19 cellular contexts compared by ENCODE assay signal in the genomic region with DNA sequence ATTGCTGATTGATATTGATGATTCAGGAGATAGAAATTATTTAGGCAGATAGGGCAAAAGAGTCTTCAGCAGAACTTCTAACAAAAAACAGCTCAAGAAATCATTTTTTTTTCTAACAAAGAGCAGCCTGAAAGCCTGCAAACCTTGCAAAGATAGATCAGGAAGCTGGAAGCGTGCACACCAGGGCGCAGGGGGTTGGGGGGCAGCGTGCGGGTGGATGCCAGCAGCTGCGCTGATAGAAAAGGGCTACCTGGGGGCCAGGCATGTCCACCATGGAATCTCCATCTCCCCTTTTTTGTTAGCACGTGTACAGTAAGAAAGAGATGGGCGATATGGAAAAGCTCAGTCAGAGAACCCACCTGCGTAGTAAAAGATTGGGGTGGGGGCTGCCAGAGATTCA. TPM values are rescaled to one million over a fixed set of nuclear protein-coding genes. Genes with fewer than 3 reads are reported as not detected.
DNase-seq lines count a peak whose midpoint lies in the region; ATAC-seq and TF ChIP-seq lines count a peak whose summit lies in the region.
"Had no signal": no experiment of that assay in that cellular context is flagged by ENCODE, and none has a peak within 500 bp of the region (broad histone marks: within the 10 kb centered on the region; RNA-seq: fewer than 3 reads in every experiment).

No MANE protein-coding gene starts in this region.

- H2AFZ ChIP-seq in OCI-LY7 (ENCODE audit: low read length) (no peak overlapping the region), osteoblast (ENCODE audit: low read length) (no peak overlapping the region)
- H2AFZ ChIP-seq: GM23338 had no signal

- H3K9me3 ChIP-seq in OCI-LY7 (ENCODE audit: low read length) (no peaks in the 10 kb centered on the region), osteoblast (ENCODE audit: low read depth, low read length) (no peaks in the 10 kb centered on the region)
- H3K9me3 ChIP-seq: Caco-2 had no signal

- H3K79me2 ChIP-seq in OCI-LY7 (ENCODE audit: insufficient read depth, low read depth, low read length) (no peaks in the 10 kb centered on the region), osteoblast (ENCODE audit: insufficient read depth, low read length) (no peaks in the 10 kb centered on the region)

- H3K9me2 ChIP-seq in OCI-LY7 (ENCODE audit: insufficient read depth, low read length) = no peaks in the 10 kb centered on the region

- H3K27ac ChIP-seq in OCI-LY7 (ENCODE audit: low read depth, low read length, poor library complexity, severe bottlenecking) (peak overlapping the region; percentile 81), osteoblast (ENCODE audit: low read depth, low read length) (no peak overlapping the region)
- H3K27ac ChIP-seq: BLaER1, C4-2B had no signal

- H4K20me1 ChIP-seq in OCI-LY7 (ENCODE audit: insufficient read depth, low read length) = no peaks in the 10 kb centered on the region
- H4K20me1 ChIP-seq in osteoblast (ENCODE audit: insufficient read depth, low read length) = no peaks in the 10 kb centered on the region
- H4K20me1 ChIP-seq: BLaER1 had no signal

- H3K4me3 Mint-ChIP-seq in WTC11 = 0 out of 2 replicates have a peak overlapping the region, but pooled peaks have one; percentile 27
- peak overlapping the region in 2 of 3 experiments; percentile 23 to 75 for H3K4me3 Mint-ChIP-seq in nephron
- H3K4me3 Mint-ChIP-seq: CD8-positive, alpha-beta T cell; GM23338 had no signal

- H3K27ac Mint-ChIP-seq in WTC11 (no peak overlapping the region), nephron (no peak overlapping the region)
- H3K27ac Mint-ChIP-seq: B cell; CD4-positive, CD25-positive, alpha-beta regulatory T cell; CD8-positive, alpha-beta T cell; GM23338; H9 had no signal

- CTCF ChIA-PET in OCI-LY7 (lab: Charles Lee; ENCODE audit: unreplicated experiment) (no interaction called here), WTC11 (lab: Charles Lee) (interaction anchor here (0.7 to 1.6 kb wide), 2 partner anchors 124 to 569 kb away, joined by 3 to 11 read pairs; no protein-coding TSS in a partner anchor)

- H3K4me3 ChIP-seq in OCI-LY7 (ENCODE audit: low read depth, low read length, poor library complexity, severe bottlenecking) (peak overlapping the region; percentile 92), osteoblast (ENCODE audit: insufficient read depth, low read length) (no peak overlapping the region)
- H3K4me3 ChIP-seq: BLaER1, GM23338 had no signal

- H3K4me2 ChIP-seq in OCI-LY7 (ENCODE audit: low read length) (0 out of 2 replicates have a peak overlapping the region, but pooled peaks have one; percentile 85), osteoblast (ENCODE audit: insufficient read depth, low read length) (no peak overlapping the region)
- H3K4me2 ChIP-seq: BLaER1, GM23338 had no signal

- no peak for ATAC-seq in WTC11
- no peak for ATAC-seq in GM19397 (IDR thresholded peaks at IDR 0.05; ENCODE audit: unreplicated experiment)
- ATAC-seq: CD8-positive, alpha-beta T cell; GM23338; HCT116 had no signal

- intact Hi-C loops in OCI-LY7 (cut with micrococcal nuclease; ENCODE audit: unreplicated experiment) = loop anchor here (5.0 to 10.0 kb wide), 6 partner anchors 166 to 719 kb away; partner anchors contain the start of genes ACSL1 and CYP4V2

- POLR2A ChIA-PET in OCI-LY7 (lab: Charles Lee) (interaction anchor here (0.6 to 4.1 kb wide), 21 partner anchors 10 to 1192 kb away, joined by 3 to 61 read pairs (median 4); partner anchors contain the start of gene SORBS2), WTC11 (lab: Charles Lee) (no interaction called here)

- H3K4me1 Mint-ChIP-seq in WTC11 (peaks cover 10% of the 10 kb centered on the region), nephron (no peaks in the 10 kb centered on the region)

- H3K27me3 ChIP-seq in osteoblast (ENCODE audit: insufficient read depth, low read length) = peaks cover 12% of the 10 kb centered on the region

- TF ChIP-seq CTCF in OCI-LY7 (conservative IDR thresholded peaks at IDR 0.05; ENCODE audit: low read length) (no peak), WTC11 (IDR thresholded peaks at IDR 0.05) (no peak), nephron (IDR thresholded peaks at IDR 0.05; ENCODE audit: unreplicated experiment in 3 of 3) (no peak), osteoblast (IDR thresholded peaks at IDR 0.05; ENCODE audit: extremely low read depth, low read depth, low read length) (no peak)

- H3K4me1 ChIP-seq in OCI-LY7 (ENCODE audit: insufficient read depth, low read length, poor library complexity, severe bottlenecking) = peaks cover 54% of the 10 kb centered on the region
- H3K4me1 ChIP-seq in osteoblast (ENCODE audit: insufficient read depth, low read length) = peaks cover 8% of the 10 kb centered on the region

- DNase-seq in OCI-LY7 (ENCODE audit: low spot score) (no peak), WTC11 (ENCODE audit: low spot score) (no peak), osteoblast (ENCODE audit: insufficient read length, low spot score, missing footprints) (peak; percentile 6), AG08395 (ENCODE audit: low spot score) (no peak)
- no peak for DNase-seq in stimulated activated CD4-positive, alpha-beta T cell treated with anti-CD3 and anti-CD28 coated beads, Interleukin-4, amount 100 ng/mL, for 24 hours
- DNase-seq: Caco-2; CD4-positive, CD25-positive, alpha-beta regulatory T cell; CD8-positive, alpha-beta T cell; DMS153; DND-41; H9 had no signal

- H3K9me3 Mint-ChIP-seq in WTC11 = peaks cover 8% of the 10 kb centered on the region; the same call in 1 of the 2 replicates
- H3K9me3 Mint-ChIP-seq in nephron = no peaks in the 10 kb centered on the region
- H3K9me3 Mint-ChIP-seq: CD8-positive, alpha-beta T cell; H9 had no signal

- BruUV-seq in OCI-LY7 (replicated peaks; lab: Mats Ljungman, UMichigan) = no TSS peak

- H3K36me3 ChIP-seq in OCI-LY7 (ENCODE audit: insufficient read depth, low read length) (no peaks in the 10 kb centered on the region), osteoblast (ENCODE audit: insufficient read depth, low read length) (no peaks in the 10 kb centered on the region)
- H3K36me3 ChIP-seq: BLaER1 had no signal

- H3K27me3 Mint-ChIP-seq in WTC11 (ENCODE audit: low read depth) (peaks cover 70% of the 10 kb centered on the region), nephron (ENCODE audit: low read depth) (peaks cover 36% of the 10 kb centered on the region)

- H3K36me3 Mint-ChIP-seq in WTC11 = peaks cover 2% of the 10 kb centered on the region; the same call in 1 of the 2 replicates
- no peaks in the 10 kb centered on the region for H3K36me3 Mint-ChIP-seq in nephron (ENCODE audit: low read depth)
- H3K36me3 Mint-ChIP-seq: CD4-positive, CD25-positive, alpha-beta regulatory T cell; CD8-positive, alpha-beta T cell had no signal

TF ChIP-seq in WTC11, 78 proteins besides CTCF, POLR2A, EP300 and RAD21 (continues in another document):
- TF ChIP-seq GTF2I (CRISPR knock-in tag; conservative IDR thresholded peaks at IDR 0.05) = no peak
- TF ChIP-seq TEAD1 (CRISPR knock-in tag; IDR thresholded peaks at IDR 0.05) = no peak
- TF ChIP-seq AR (CRISPR knock-in tag; IDR thresholded peaks at IDR 0.05) = no peak
- no peak for TF ChIP-seq ERG (CRISPR knock-in tag; IDR thresholded peaks at IDR 0.05)
- no peak for TF ChIP-seq NR3C1 (CRISPR knock-in tag; conservative IDR thresholded peaks at IDR 0.05; ENCODE audit: low read depth)

RNA-seq across cellular contexts. Expression of gene CCDC110, which starts 1.7 kb away (rescaled TPM):
- 1.2 and 1.7 TPM in 2 replicates for total RNA-seq in OCI-LY7 (2014; rRNA removed; shearing (Covaris generic))
- total RNA-seq in OCI-LY7 (2022) = 12.0 and 14.0 TPM in 2 replicates
- 2.1 to 2.9 TPM (median 2.2 TPM) in 3 replicates for total RNA-seq in WTC11 (2021)
- 2.2 and 2.4 TPM in 2 replicates for total RNA-seq in osteoblast
- total RNA-seq: A673; Caco-2; CD4-positive, CD25-positive, alpha-beta regulatory T cell had no signal

RNA-seq across cellular contexts. Expression of gene UFSP2, which starts 47.5 kb away (rescaled TPM):
- total RNA-seq in OCI-LY7 (2014; rRNA removed; shearing (Covaris generic)) = 14.0 and 17.3 TPM in 2 replicates
- total RNA-seq in OCI-LY7 (2022) (30.9 and 37.6 TPM in 2 replicates), WTC11 (2021) (29.6 to 33.0 TPM (median 30.8 TPM) in 3 replicates), osteoblast (43.4 and 54.2 TPM in 2 replicates)
